In the genomic region with DNA sequence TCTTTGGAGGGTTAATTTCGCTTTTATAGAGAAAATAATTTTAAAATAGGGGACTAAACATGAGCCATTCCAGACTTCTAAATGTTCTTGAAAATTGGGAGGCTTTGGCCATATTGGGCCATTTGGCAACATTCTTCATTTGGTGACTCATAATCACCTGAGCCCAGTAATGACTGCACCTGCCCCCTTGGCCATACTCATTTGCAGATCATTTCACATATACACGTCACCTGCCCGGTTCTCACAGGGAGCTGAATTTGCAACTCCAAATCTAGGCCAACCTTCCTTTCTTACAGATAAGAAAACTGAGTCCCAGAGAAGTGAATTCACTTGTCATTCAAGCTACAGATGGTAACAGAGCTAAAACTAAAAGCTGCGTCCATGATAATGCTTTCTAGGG, we compare ENCODE assay signal across 1 cellular context.
TF ChIP-seq lines count a peak whose summit lies in the region.

No MANE protein-coding gene starts in this region.

TF ChIP-seq in GM23338, 12 proteins besides CTCF, POLR2A, EP300 and RAD21 (continued from another document):
- TF ChIP-seq, protein P1, sequence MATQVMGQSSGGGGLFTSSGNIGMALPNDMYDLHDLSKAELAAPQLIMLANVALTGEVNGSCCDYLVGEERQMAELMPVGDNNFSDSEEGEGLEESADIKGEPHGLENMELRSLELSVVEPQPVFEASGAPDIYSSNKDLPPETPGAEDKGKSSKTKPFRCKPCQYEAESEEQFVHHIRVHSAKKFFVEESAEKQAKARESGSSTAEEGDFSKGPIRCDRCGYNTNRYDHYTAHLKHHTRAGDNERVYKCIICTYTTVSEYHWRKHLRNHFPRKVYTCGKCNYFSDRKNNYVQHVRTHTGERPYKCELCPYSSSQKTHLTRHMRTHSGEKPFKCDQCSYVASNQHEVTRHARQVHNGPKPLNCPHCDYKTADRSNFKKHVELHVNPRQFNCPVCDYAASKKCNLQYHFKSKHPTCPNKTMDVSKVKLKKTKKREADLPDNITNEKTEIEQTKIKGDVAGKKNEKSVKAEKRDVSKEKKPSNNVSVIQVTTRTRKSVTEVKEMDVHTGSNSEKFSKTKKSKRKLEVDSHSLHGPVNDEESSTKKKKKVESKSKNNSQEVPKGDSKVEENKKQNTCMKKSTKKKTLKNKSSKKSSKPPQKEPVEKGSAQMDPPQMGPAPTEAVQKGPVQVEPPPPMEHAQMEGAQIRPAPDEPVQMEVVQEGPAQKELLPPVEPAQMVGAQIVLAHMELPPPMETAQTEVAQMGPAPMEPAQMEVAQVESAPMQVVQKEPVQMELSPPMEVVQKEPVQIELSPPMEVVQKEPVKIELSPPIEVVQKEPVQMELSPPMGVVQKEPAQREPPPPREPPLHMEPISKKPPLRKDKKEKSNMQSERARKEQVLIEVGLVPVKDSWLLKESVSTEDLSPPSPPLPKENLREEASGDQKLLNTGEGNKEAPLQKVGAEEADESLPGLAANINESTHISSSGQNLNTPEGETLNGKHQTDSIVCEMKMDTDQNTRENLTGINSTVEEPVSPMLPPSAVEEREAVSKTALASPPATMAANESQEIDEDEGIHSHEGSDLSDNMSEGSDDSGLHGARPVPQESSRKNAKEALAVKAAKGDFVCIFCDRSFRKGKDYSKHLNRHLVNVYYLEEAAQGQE (IDR thresholded peaks at IDR 0.05; ENCODE audit: unreplicated experiment) = no peak
- no peak for TF ChIP-seq NANOG (IDR thresholded peaks at IDR 0.05; ENCODE audit: borderline replicate concordance)
- no peak for TF ChIP-seq POLR2AphosphoS5 (IDR thresholded peaks at IDR 0.05; ENCODE audit: low read depth)
- TF ChIP-seq, protein P2, sequence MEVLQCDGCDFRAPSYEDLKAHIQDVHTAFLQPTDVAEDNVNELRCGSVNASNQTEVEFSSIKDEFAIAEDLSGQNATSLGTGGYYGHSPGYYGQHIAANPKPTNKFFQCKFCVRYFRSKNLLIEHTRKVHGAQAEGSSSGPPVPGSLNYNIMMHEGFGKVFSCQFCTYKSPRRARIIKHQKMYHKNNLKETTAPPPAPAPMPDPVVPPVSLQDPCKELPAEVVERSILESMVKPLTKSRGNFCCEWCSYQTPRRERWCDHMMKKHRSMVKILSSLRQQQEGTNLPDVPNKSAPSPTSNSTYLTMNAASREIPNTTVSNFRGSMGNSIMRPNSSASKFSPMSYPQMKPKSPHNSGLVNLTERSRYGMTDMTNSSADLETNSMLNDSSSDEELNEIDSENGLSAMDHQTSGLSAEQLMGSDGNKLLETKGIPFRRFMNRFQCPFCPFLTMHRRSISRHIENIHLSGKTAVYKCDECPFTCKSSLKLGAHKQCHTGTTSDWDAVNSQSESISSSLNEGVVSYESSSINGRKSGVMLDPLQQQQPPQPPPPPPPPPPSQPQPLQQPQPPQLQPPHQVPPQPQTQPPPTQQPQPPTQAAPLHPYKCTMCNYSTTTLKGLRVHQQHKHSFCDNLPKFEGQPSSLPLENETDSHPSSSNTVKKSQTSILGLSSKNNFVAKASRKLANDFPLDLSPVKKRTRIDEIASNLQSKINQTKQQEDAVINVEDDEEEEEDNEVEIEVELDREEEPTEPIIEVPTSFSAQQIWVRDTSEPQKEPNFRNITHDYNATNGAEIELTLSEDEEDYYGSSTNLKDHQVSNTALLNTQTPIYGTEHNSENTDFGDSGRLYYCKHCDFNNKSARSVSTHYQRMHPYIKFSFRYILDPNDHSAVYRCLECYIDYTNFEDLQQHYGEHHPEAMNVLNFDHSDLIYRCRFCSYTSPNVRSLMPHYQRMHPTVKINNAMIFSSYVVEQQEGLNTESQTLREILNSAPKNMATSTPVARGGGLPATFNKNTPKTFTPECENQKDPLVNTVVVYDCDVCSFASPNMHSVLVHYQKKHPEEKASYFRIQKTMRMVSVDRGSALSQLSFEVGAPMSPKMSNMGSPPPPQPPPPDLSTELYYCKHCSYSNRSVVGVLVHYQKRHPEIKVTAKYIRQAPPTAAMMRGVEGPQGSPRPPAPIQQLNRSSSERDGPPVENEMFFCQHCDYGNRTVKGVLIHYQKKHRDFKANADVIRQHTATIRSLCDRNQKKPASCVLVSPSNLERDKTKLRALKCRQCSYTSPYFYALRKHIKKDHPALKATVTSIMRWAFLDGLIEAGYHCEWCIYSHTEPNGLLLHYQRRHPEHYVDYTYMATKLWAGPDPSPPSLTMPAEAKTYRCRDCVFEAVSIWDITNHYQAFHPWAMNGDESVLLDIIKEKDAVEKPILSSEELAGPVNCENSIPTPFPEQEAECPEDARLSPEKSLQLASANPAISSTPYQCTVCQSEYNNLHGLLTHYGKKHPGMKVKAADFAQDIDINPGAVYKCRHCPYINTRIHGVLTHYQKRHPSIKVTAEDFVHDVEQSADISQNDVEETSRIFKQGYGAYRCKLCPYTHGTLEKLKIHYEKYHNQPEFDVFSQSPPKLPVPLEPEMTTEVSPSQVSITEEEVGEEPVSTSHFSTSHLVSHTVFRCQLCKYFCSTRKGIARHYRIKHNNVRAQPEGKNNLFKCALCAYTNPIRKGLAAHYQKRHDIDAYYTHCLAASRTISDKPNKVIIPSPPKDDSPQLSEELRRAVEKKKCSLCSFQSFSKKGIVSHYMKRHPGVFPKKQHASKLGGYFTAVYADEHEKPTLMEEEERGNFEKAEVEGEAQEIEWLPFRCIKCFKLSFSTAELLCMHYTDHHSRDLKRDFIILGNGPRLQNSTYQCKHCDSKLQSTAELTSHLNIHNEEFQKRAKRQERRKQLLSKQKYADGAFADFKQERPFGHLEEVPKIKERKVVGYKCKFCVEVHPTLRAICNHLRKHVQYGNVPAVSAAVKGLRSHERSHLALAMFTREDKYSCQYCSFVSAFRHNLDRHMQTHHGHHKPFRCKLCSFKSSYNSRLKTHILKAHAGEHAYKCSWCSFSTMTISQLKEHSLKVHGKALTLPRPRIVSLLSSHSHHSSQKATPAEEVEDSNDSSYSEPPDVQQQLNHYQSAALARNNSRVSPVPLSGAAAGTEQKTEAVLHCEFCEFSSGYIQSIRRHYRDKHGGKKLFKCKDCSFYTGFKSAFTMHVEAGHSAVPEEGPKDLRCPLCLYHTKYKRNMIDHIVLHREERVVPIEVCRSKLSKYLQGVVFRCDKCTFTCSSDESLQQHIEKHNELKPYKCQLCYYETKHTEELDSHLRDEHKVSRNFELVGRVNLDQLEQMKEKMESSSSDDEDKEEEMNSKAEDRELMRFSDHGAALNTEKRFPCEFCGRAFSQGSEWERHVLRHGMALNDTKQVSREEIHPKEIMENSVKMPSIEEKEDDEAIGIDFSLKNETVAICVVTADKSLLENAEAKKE (CRISPR knock-in tag; IDR thresholded peaks at IDR 0.05) = no peak
- no peak for TF ChIP-seq STAT1 (IDR thresholded peaks at IDR 0.05; ENCODE audit: unreplicated experiment)
